1 cellular context compared by ENCODE assay signal in the genomic region with DNA sequence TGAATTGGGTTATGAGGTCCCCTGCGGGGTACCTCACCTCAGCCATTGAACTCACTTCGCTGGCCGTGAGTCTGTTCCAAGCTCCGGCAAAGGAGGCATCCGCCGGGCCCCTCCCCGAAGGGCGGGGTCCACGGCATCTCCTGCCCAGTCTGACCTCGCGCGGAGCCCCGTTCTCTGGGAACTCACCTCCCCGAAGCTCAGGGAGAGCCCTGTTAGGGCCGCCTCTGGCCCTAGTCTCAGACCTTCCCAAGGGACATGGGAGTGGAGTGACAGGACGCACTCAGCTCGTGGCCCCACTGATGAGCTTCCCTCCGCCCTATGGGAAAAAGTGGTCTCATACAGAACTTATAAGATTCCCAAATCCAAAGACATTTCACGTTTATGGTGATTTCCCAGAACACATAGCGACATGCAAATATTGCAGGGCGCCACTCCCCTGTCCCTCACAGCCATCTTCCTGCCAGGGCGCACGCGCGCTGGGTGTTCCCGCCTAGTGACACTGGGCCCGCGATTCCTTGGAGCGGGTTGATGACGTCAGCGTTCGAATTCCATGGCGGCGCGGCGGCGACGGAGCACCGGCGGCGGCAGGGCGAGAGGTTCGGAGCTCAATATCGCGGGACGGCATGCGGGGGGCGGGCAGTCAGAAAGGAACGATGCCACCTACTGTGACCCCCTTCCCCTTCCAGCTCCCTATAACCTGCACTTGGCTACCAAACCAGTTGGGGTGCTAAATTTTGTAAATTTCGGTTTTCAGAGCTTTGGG.
A peak's percentile ranks its signal among the peaks of the same experiment; 100 is the strongest.
TF ChIP-seq lines count a peak whose summit lies in the region.

A gene with protein sequence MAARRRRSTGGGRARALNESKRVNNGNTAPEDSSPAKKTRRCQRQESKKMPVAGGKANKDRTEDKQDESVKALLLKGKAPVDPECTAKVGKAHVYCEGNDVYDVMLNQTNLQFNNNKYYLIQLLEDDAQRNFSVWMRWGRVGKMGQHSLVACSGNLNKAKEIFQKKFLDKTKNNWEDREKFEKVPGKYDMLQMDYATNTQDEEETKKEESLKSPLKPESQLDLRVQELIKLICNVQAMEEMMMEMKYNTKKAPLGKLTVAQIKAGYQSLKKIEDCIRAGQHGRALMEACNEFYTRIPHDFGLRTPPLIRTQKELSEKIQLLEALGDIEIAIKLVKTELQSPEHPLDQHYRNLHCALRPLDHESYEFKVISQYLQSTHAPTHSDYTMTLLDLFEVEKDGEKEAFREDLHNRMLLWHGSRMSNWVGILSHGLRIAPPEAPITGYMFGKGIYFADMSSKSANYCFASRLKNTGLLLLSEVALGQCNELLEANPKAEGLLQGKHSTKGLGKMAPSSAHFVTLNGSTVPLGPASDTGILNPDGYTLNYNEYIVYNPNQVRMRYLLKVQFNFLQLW (plus strand): TSS at position 544 of the 763 bp plus-strand sequence. CDS start 7 bp downstream, at position 551.

TF ChIP-seq in IMR-90, 13 proteins besides CTCF, POLR2A, EP300 and RAD21 (continued from another document):
- 0 out of 2 replicates have a peak, but pooled peaks have one; percentile 58 for TF ChIP-seq MXI1 (IDR thresholded peaks at IDR 0.05; ENCODE audit: borderline replicate concordance, low read depth, low read length)
TF ChIP-seq in IMR-90: peak in this region for 4.
